ENCODE assay signal across 20 cellular contexts in the genomic region with DNA sequence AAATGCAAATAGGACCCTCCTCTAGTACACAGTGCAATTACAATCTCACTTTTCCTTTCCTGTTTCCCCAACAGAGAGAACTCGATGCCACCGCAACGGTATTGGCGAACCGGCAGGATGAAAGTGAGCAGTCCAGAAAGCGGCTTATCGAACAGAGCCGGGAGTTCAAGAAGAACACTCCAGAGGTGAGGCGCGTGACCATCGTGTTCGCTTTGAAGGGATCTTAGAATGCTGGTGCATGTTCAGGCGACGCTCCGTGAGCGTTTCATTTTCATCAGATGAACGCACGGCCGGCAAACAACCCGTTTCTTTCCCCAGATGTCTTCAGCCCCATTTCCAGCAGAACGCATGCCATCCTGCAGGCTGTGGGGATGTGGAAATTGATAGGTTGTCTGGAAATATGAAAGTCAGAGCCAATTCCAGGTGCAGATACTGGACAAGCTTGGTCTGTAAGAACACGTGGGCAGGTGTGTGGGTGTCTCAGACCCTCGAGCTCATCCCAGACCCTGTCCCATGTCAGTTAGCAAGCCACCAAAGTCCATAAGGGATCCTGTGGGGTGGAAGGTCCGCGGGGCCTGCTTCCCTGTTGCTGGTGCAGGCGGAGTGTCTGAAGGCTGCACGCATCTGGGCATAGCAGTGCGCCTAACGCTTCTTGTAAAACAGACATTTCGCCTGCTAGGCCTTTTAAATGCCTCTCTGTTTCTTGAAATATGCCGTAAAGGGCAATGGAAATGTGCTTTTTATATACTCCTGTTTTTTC.
"Had no signal": no experiment of that assay in that cellular context is flagged by ENCODE, and none has a peak within 500 bp of the region (broad histone marks: within the 10 kb centered on the region; RNA-seq: fewer than 3 reads in every experiment).

No MANE protein-coding gene starts in this region.

- FAIRE-seq: frontal cortex, pancreas had no signal

- H3K4me1 ChIP-seq: colonic mucosa, pancreas had no signal

- H3K9me3 ChIP-seq: colonic mucosa, heart left ventricle, neutrophil, pancreas, transverse colon, vagina had no signal

- H3K9me3 Mint-ChIP-seq: activated B cell treated with CpG ODN at 0.5 μM for 24 hours; activated CD4-positive, alpha-beta memory T cell treated with anti-CD3 and anti-CD28 coated beads, Interleukin-2, amount 10 ng/mL, durations not matched to agents 7 days and 5 days; activated T-helper 17 cell treated with anti-CD3 and anti-CD28 coated beads, Interleukin-2, amount 50 U/mL, for 72 hours; stimulated activated naive CD8-positive, alpha-beta T cell treated with anti-CD3 and anti-CD28 coated beads, Interleukin-15, Interleukin-2, amounts not matched to agents 100 ng/mL and 50 ng/mL, for 24 hours had no signal

- H3K27ac Mint-ChIP-seq: activated B cell treated with CpG ODN at 0.5 μM for 24 hours; activated CD4-positive, alpha-beta memory T cell treated with anti-CD3 and anti-CD28 coated beads, Interleukin-2, amount 10 ng/mL, durations not matched to agents 7 days and 5 days; activated CD8-positive, alpha-beta memory T cell treated with anti-CD3 and anti-CD28 coated beads, Interleukin-2, amount 10 ng/mL, durations not matched to agents 7 days and 5 days; activated T-helper 17 cell treated with anti-CD3 and anti-CD28 coated beads, Interleukin-2, amount 50 U/mL, for 72 hours; naive thymus-derived CD4-positive, alpha-beta T cell; stimulated activated naive CD8-positive, alpha-beta T cell treated with anti-CD3 and anti-CD28 coated beads, Interleukin-15, Interleukin-2, amounts not matched to agents 100 ng/mL and 50 ng/mL, for 24 hours had no signal

- ATAC-seq: activated CD8-positive, alpha-beta memory T cell treated with anti-CD3 and anti-CD28 coated beads, Interleukin-2, amount 10 ng/mL, durations not matched to agents 7 days and 5 days; activated T-helper 17 cell treated with anti-CD3 and anti-CD28 coated beads, Interleukin-2, amount 50 U/mL, for 72 hours; heart left ventricle; naive thymus-derived CD4-positive, alpha-beta T cell; pancreas had no signal

- H3K4me3 Mint-ChIP-seq: activated B cell treated with CpG ODN at 0.5 μM for 24 hours; activated CD4-positive, alpha-beta memory T cell treated with anti-CD3 and anti-CD28 coated beads, Interleukin-2, amount 10 ng/mL, durations not matched to agents 7 days and 5 days; activated CD8-positive, alpha-beta memory T cell treated with anti-CD3 and anti-CD28 coated beads, Interleukin-2, amount 10 ng/mL, durations not matched to agents 7 days and 5 days; activated T-helper 17 cell treated with anti-CD3 and anti-CD28 coated beads, Interleukin-2, amount 50 U/mL, for 72 hours; brain; stimulated activated naive CD8-positive, alpha-beta T cell treated with anti-CD3 and anti-CD28 coated beads, Interleukin-15, Interleukin-2, amounts not matched to agents 100 ng/mL and 50 ng/mL, for 24 hours had no signal

- H3K27me3 Mint-ChIP-seq: activated B cell treated with CpG ODN at 0.5 μM for 24 hours; activated CD4-positive, alpha-beta memory T cell treated with anti-CD3 and anti-CD28 coated beads, Interleukin-2, amount 10 ng/mL, durations not matched to agents 7 days and 5 days; activated CD8-positive, alpha-beta memory T cell treated with anti-CD3 and anti-CD28 coated beads, Interleukin-2, amount 10 ng/mL, durations not matched to agents 7 days and 5 days; activated T-helper 17 cell treated with anti-CD3 and anti-CD28 coated beads, Interleukin-2, amount 50 U/mL, for 72 hours; brain; naive thymus-derived CD4-positive, alpha-beta T cell; stimulated activated naive CD8-positive, alpha-beta T cell treated with anti-CD3 and anti-CD28 coated beads, Interleukin-15, Interleukin-2, amounts not matched to agents 100 ng/mL and 50 ng/mL, for 24 hours had no signal

- H3K27ac ChIP-seq: colonic mucosa, neutrophil, pancreas, vagina had no signal

- H3K36me3 ChIP-seq: colonic mucosa had no signal

- H3K4me1 Mint-ChIP-seq: activated CD8-positive, alpha-beta memory T cell treated with anti-CD3 and anti-CD28 coated beads, Interleukin-2, amount 10 ng/mL, durations not matched to agents 7 days and 5 days had no signal

- DNase-seq: activated B cell treated with CpG ODN at 0.5 μM for 24 hours; activated CD4-positive, alpha-beta memory T cell treated with anti-CD3 and anti-CD28 coated beads, Interleukin-2, amount 10 ng/mL, durations not matched to agents 7 days and 5 days; activated CD4-positive, alpha-beta T cell treated with anti-CD3 and anti-CD28 coated beads for 48 hours; activated CD8-positive, alpha-beta memory T cell treated with anti-CD3 and anti-CD28 coated beads, Interleukin-2, amount 10 ng/mL, durations not matched to agents 7 days and 5 days; activated naive CD4-positive, alpha-beta T cell treated with Interleukin-2 at 50 U/mL for 16 hours; activated T-cell treated with anti-CD3 and anti-CD28 coated beads, Interleukin-2, amount 50 U/mL, for 1 hour; central memory CD4-positive, alpha-beta T cell; colonic mucosa; mesenchymal stem cell; naive thymus-derived CD4-positive, alpha-beta T cell; T-helper 2 cell; transverse colon had no signal

- H3K4me3 ChIP-seq: colonic mucosa, heart left ventricle, pancreas, transverse colon, vagina had no signal

- H3K27me3 ChIP-seq: colonic mucosa, heart left ventricle, neutrophil, pancreas, transverse colon, vagina had no signal

- H3K36me3 Mint-ChIP-seq: activated CD8-positive, alpha-beta memory T cell treated with anti-CD3 and anti-CD28 coated beads, Interleukin-2, amount 10 ng/mL, durations not matched to agents 7 days and 5 days had no signal
